Comparison of ENCODE assay signal across 12 cellular contexts in the genomic region with DNA sequence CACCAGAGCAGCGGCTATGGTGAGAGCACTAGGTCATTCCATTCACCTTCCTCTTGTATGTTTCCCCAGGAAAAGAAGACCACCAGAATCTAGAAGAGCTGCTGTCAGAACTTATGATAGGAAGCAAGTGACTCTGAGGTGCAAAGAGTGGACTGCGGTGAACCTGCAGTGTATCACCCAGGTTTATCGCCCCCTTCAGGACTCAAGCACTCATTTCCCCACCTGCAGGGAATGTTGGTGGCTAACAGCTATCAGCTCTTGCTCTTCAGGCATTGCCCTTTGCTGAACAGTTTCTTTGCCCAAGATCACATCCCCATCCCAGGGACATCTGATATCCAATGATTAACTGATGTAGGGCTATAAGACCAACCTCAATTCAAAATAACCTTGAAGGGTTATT.
DNase-seq lines count a peak whose midpoint lies in the region; ATAC-seq and TF ChIP-seq lines count a peak whose summit lies in the region.
"Had no signal": no experiment of that assay in that cellular context is flagged by ENCODE, and none has a peak within 500 bp of the region (broad histone marks: within the 10 kb centered on the region; RNA-seq: fewer than 3 reads in every experiment).

No MANE protein-coding gene starts in this region.

- DNase-seq in ACHN = peak; percentile 28
- DNase-seq in NT2/D1 (ENCODE audit: low read depth, low spot score) = peak; percentile 55
- no peak for DNase-seq in fibroblast of pulmonary artery (ENCODE audit: low read depth)
- DNase-seq in NCI-H2227 (lab: John Stamatoyannopoulos, UW; ENCODE audit: unreplicated experiment) = no peak
- no peak for DNase-seq in dorsolateral prefrontal cortex
- DNase-seq in stimulated activated naive CD4-positive, alpha-beta T cell (lab: John Stamatoyannopoulos, UW) = no peak
- DNase-seq: CD8-positive, alpha-beta T cell; NCI-H2029; sigmoid colon had no signal

- intact Hi-C loops in dorsolateral prefrontal cortex (cut with DNase I) = no loop called here

- H3K27me3 ChIP-seq in NT2/D1 (ENCODE audit: insufficient read depth, insufficient read length) (no peaks in the 10 kb centered on the region), dorsolateral prefrontal cortex (no peaks in the 10 kb centered on the region)
- H3K27me3 ChIP-seq: sigmoid colon had no signal

- H3K4me1 ChIP-seq in NT2/D1 (ENCODE audit: insufficient read depth, insufficient read length) = peaks cover 1% of the 10 kb centered on the region
- H3K4me1 ChIP-seq: sigmoid colon had no signal

- H3K9me3 ChIP-seq in NT2/D1 (ENCODE audit: insufficient read depth, low read length) = no peaks in the 10 kb centered on the region
- H3K9me3 ChIP-seq: sigmoid colon had no signal

- ATAC-seq in HG03565 (IDR thresholded peaks at IDR 0.05; ENCODE audit: unreplicated experiment) = no peak
- ATAC-seq: CD8-positive, alpha-beta T cell had no signal

- H3K27ac ChIP-seq in dorsolateral prefrontal cortex = no peak overlapping the region
- H3K27ac ChIP-seq: sigmoid colon, SK-N-MC had no signal

- H3K9ac ChIP-seq in NT2/D1 (ENCODE audit: insufficient read length, low read depth) = no peak overlapping the region

- H3K36me3 ChIP-seq in NT2/D1 (ENCODE audit: insufficient read depth, insufficient read length, low read length) = no peaks in the 10 kb centered on the region
- H3K36me3 ChIP-seq: sigmoid colon had no signal

- in situ Hi-C loops in ACHN (cut with HindIII; ENCODE audit: low pct_ligation_motif_present, low pct_unique_long_range_greater_than_20kb, low sequenced_read_pairs) = no loop called here

- no peak overlapping the region for H3K4me3 ChIP-seq in NT2/D1 (ENCODE audit: insufficient read length, low read depth)
- no peak overlapping the region for H3K4me3 ChIP-seq in fibroblast of pulmonary artery (replicated peaks; ENCODE audit: low read depth, low read length)
- no peak overlapping the region for H3K4me3 ChIP-seq in dorsolateral prefrontal cortex
- H3K4me3 ChIP-seq: sigmoid colon, SK-N-MC had no signal

- TF ChIP-seq CTCF in GM12873 (IDR thresholded peaks at IDR 0.05; ENCODE audit: insufficient read depth, low read depth, low read length, missing control alignments) (peak; percentile 78), fibroblast of pulmonary artery (IDR thresholded peaks at IDR 0.05; ENCODE audit: low read length, missing control alignments) (peak; percentile 16), dorsolateral prefrontal cortex (IDR thresholded peaks at IDR 0.05 in 54 of 56, conservative IDR thresholded peaks at IDR 0.05 in 2 of 56; ENCODE audit: low read depth in 1 of 56, partially characterized antibody in 56 of 56) (no peak)

Comparison
In these comparisons a context has a peak if more than half of its experiments do, and no peak if none do; other contexts are left out.
1. DNase-seq: peak in ACHN (single experiment) and NT2/D1 (single experiment); none in fibroblast of pulmonary artery (single experiment), NCI-H2227 (single experiment), dorsolateral prefrontal cortex (0 of 10) and stimulated activated naive CD4-positive, alpha-beta T cell (0 of 6).
2. CTCF ChIP-seq: peak in GM12873 (single experiment) and fibroblast of pulmonary artery (single experiment); none in dorsolateral prefrontal cortex (0 of 56).